In the genomic region with DNA sequence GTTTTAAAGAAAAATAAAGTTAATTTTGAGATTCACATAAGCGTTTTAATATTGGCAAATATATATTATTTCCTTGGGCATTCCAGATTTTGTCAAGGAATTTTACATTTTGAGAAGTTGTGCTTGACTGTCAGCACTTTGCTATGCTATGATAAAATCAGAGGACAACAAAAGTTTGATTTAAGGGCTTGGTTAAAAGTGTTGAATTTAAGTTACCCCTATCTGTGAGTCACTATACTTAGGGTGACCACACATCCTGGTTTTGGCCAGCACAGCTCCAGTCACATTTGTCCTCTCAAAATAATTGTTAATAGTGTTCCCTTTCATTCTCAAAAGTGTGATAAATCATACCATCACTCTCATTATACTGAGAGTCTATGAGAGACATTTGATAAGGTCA, we compare ENCODE assay signal across 30 cellular contexts. TPM values are rescaled to one million over a fixed set of nuclear protein-coding genes. Genes with fewer than 3 reads are reported as not detected.
A peak's percentile ranks its signal among the peaks of the same experiment; 100 is the strongest.
DNase-seq lines count a peak whose midpoint lies in the region; ATAC-seq, FAIRE-seq and TF ChIP-seq lines count a peak whose summit lies in the region.
"Had no signal": no experiment of that assay in that cellular context is flagged by ENCODE, and none has a peak within 500 bp of the region (broad histone marks: within the 10 kb centered on the region; RNA-seq: fewer than 3 reads in every experiment).

No MANE protein-coding gene starts in this region.

- no peaks in the 10 kb centered on the region for H3K27me3 ChIP-seq in K562 (ENCODE audit: control insufficient read depth in 2 of 2, insufficient read depth in 2 of 2, low read length in 2 of 2)
- H3K27me3 ChIP-seq in smooth muscle cell (ENCODE audit: low read depth): no peaks in the 10 kb centered on the region
- H3K27me3 ChIP-seq: cardiac muscle cell, left lung, MG63, pancreas, stomach had no signal

- no peak overlapping the region for H3K9ac ChIP-seq in K562 (ENCODE audit: insufficient read depth in 1 of 2, low read depth in 2 of 2, low read length in 2 of 2)
- H3K9ac ChIP-seq in smooth muscle cell (ENCODE audit: low read depth): no peak overlapping the region

- TF ChIP-seq RAD21 in K562 (CRISPR knock-in tag; conservative IDR thresholded peaks at IDR 0.05 in 1 of 2, IDR thresholded peaks at IDR 0.05 in 1 of 2): no peak

- no peak overlapping the region for H3K27ac ChIP-seq in K562 (ENCODE audit: extremely low read depth, low read depth, low read length)
- no peak overlapping the region for H3K27ac ChIP-seq in smooth muscle cell (ENCODE audit: low read depth)
- H3K27ac ChIP-seq: cardiac muscle cell, left lung, pancreas, stomach had no signal

- H2AFZ ChIP-seq in K562 (ENCODE audit: low read depth, low read length): no peak overlapping the region
- no peak overlapping the region for H2AFZ ChIP-seq in smooth muscle cell (ENCODE audit: low read depth)

- H3K9me3 ChIP-seq in K562 (replicated peaks; ENCODE audit: control insufficient read depth, insufficient read depth, low read depth, low read length): no peaks in the 10 kb centered on the region
- H3K9me3 ChIP-seq in smooth muscle cell (replicated peaks; ENCODE audit: low read depth): no peaks in the 10 kb centered on the region
- H3K9me3 ChIP-seq: left lung, MG63, pancreas, stomach had no signal

- TF ChIP-seq CTCF in K562 (IDR thresholded peaks at IDR 0.05 in 2 of 3, conservative IDR thresholded peaks at IDR 0.05 in 1 of 3; ENCODE audit: insufficient read depth in 2 of 3, low read depth in 1 of 3, low read length in 3 of 3) (no peak), smooth muscle cell (IDR thresholded peaks at IDR 0.05; ENCODE audit: borderline replicate concordance, insufficient read depth, poor library complexity, severe bottlenecking) (no peak)

- no peak for FAIRE-seq in K562 (lab: Jason Lieb, UNC)
- FAIRE-seq: islet of Langerhans, pancreas had no signal

- WGBS in K562 (ENCODE audit: insufficient coverage, low coverage, missing lambda C conversion rate): 0% methylated on average over 1 of the region's 1 CpG
- WGBS in smooth muscle cell (ENCODE audit: low lambda C conversion rate): 85% methylated on average over 1 of the region's 1 CpG

- H3K36me3 ChIP-seq in K562 (ENCODE audit: control insufficient read depth, insufficient read depth, low read length) (no peaks in the 10 kb centered on the region), smooth muscle cell (ENCODE audit: low read depth) (no peaks in the 10 kb centered on the region)
- H3K36me3 ChIP-seq: cardiac muscle cell, left lung, MG63, pancreas, stomach had no signal

- no peak overlapping the region for H3K4me3 ChIP-seq in K562
- H3K4me3 ChIP-seq in smooth muscle cell: no peak overlapping the region
- H3K4me3 ChIP-seq: cardiac muscle cell, left lung, MG63, pancreas, stomach had no signal

- H4K20me1 ChIP-seq in K562 (replicated peaks; ENCODE audit: control insufficient read depth, insufficient read depth, low read length) (no peaks in the 10 kb centered on the region), smooth muscle cell (ENCODE audit: low read depth) (peaks cover 5% of the 10 kb centered on the region)

- ATAC-seq in K562: no peak
- ATAC-seq: effector memory CD8-positive, alpha-beta T cell; left lung; pancreas had no signal

- TF ChIP-seq POLR2A in K562 (conservative IDR thresholded peaks at IDR 0.05): no peak

- TF ChIP-seq EP300 in K562 (IDR thresholded peaks at IDR 0.05; ENCODE audit: low read length): no peak

- H3K79me2 ChIP-seq in K562 (ENCODE audit: control insufficient read depth, insufficient read depth, low read length) (no peaks in the 10 kb centered on the region), smooth muscle cell (ENCODE audit: low read depth) (no peaks in the 10 kb centered on the region)

- peaks cover 0 to 32% of the 10 kb centered on the region in 2 experiments; a peak in 2 of 5 replicates for H3K4me1 ChIP-seq in K562 (replicated peaks in 1 of 2; ENCODE audit: control insufficient read depth in 2 of 2, insufficient read depth in 2 of 2, low read length in 2 of 2)
- H3K4me1 ChIP-seq in smooth muscle cell (ENCODE audit: low read depth): peaks cover 15% of the 10 kb centered on the region

- no peak overlapping the region for H3K4me2 ChIP-seq in K562 (ENCODE audit: insufficient read depth, low read length)
- peak overlapping the region; percentile 6 for H3K4me2 ChIP-seq in smooth muscle cell

- BruUV-seq in K562 (replicated peaks; lab: Mats Ljungman, UMichigan): no TSS peak

- peaks cover 9% of the 10 kb centered on the region for H3F3A ChIP-seq in smooth muscle cell (ENCODE audit: low read depth)

- in situ Hi-C loops in K562 (cut with MboI): no loop called here

- DNase-seq in ELR (ENCODE audit: low read depth): peak; percentile 66
- peak; percentile 69 for DNase-seq in M059J (ENCODE audit: low read depth)
- no peak for DNase-seq in K562 (ENCODE audit: extremely low read depth in 1 of 4, low spot score in 3 of 4)
- DNase-seq in smooth muscle cell (lab: John Stamatoyannopoulos, UW; ENCODE audit: unreplicated experiment): no peak
- DNase-seq in occipital lobe (lab: John Stamatoyannopoulos, UW): no peak
- DNase-seq in NOMO-1 treated with dmso at 0.1 percent for 144 hours (lab: John Stamatoyannopoulos, UW; ENCODE audit: unreplicated experiment): no peak
- no peak for DNase-seq in GM03348 (ENCODE audit: low spot score)
- DNase-seq: activated CD4-positive, CD25-positive, alpha-beta regulatory T cell; activated gamma-delta T cell treated with Interleukin-2 at 50 U/mL for 16 hours; activated naive CD8-positive, alpha-beta T cell treated with anti-CD3 and anti-CD28 coated beads, Interleukin-2, amount 10 ng/mL, durations not matched to agents 7 days and 5 days; activated T-cell treated with anti-CD3 and anti-CD28 coated beads, Interleukin-2, amount 50 U/mL, for 24 hours; aorta; DMS79 treated with DMSO at 0.1 percent for 48 hours; effector memory CD8-positive, alpha-beta T cell; erythroblast; head of caudate nucleus; left lung; mesenchymal stem cell; MG63; NCI-H1105; NCI-H187 treated with DMSO at 0.1 percent for 48 hours; NCI-H2171; NCI-H510A; pancreas; stimulated activated CD4-positive, alpha-beta T cell treated with anti-CD3 and anti-CD28 coated beads, Interleukin-2, amount 100 ng/mL, for 24 hours; stimulated activated CD8-positive, alpha-beta memory T cell treated with anti-CD3 and anti-CD28 coated beads, Interleukin-4, amount 100 ng/mL, for 48 hours; stomach had no signal

- POLR2A ChIA-PET in K562 (lab: Yijun Ruan, JAX): interaction anchor here (1.0 kb wide), 1 partner anchor 11 kb away, joined by 3 read pairs; no protein-coding TSS in a partner anchor

- H3K9me1 ChIP-seq in K562 (ENCODE audit: control insufficient read depth, insufficient read depth, low read length): no peaks in the 10 kb centered on the region

- CTCF ChIA-PET in K562 (lab: Yijun Ruan, JAX; ENCODE audit: low intra/inter-chr PET ratio): no interaction called here

- intact Hi-C loops in K562 (cut with micrococcal nuclease): no loop called here

TF ChIP-seq in K562, 482 proteins besides CTCF, POLR2A, EP300 and RAD21 (continues in another document):
- TF ChIP-seq, protein P1, sequence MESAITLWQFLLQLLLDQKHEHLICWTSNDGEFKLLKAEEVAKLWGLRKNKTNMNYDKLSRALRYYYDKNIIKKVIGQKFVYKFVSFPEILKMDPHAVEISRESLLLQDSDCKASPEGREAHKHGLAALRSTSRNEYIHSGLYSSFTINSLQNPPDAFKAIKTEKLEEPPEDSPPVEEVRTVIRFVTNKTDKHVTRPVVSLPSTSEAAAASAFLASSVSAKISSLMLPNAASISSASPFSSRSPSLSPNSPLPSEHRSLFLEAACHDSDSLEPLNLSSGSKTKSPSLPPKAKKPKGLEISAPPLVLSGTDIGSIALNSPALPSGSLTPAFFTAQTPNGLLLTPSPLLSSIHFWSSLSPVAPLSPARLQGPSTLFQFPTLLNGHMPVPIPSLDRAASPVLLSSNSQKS (CRISPR knock-in tag; IDR thresholded peaks at IDR 0.05): no peak
- TF ChIP-seq ZNF354B (CRISPR knock-in tag; IDR thresholded peaks at IDR 0.05) (no peak), KLF6 (CRISPR knock-in tag; IDR thresholded peaks at IDR 0.05; ENCODE audit: borderline replicate concordance) (no peak)

RNA-seq across cellular contexts. Expression of a gene that starts 34.2 kb away (rescaled TPM):
- total RNA-seq in M059J (2014; rRNA removed; shearing (Covaris generic)): 4.1 and 7.6 TPM in 2 replicates
- total RNA-seq in K562 (2011; cell fraction: chromatin; rRNA removed; ENCODE audit: low replicate concordance): 130 and 187 TPM in 2 replicates
- total RNA-seq in K562 (2011; cell fraction: nucleolus; rRNA removed): 41.4 and 51.2 TPM in 2 replicates
- total RNA-seq in K562 (2011; cell fraction: nucleoplasm; rRNA removed): 79.8 and 105 TPM in 2 replicates
- 11.9 and 16.0 TPM in 2 replicates for total RNA-seq in K562 (2014; rRNA removed)
- 25.2 and 32.8 TPM in 2 replicates for total RNA-seq in K562 (2014; rRNA removed; fragmentation: Illumina TruSeq; extraction: Trizol)
- total RNA-seq in K562 (2015; rRNA removed; fragmentation: Illumina TruSeq; extraction: Trizol): 24.9 and 28.4 TPM in 2 replicates
- total RNA-seq in K562 (2021): 25.0 and 32.3 TPM in 2 replicates
- 3.2 and 17.9 TPM in 2 replicates for polyA plus RNA-seq in K562 (2011; rRNA removed)
- 1.3 and 6.8 TPM in 2 replicates for polyA plus RNA-seq in K562 (2011; cell fraction: cytosol; rRNA removed)
- 3.0 and 17.5 TPM in 2 replicates for polyA plus RNA-seq in K562 (2011; cell fraction: nucleus; rRNA removed)
- polyA plus RNA-seq in K562 (2012): 18.0 and 29.8 TPM in 2 replicates
- 23.9 and 24.4 TPM in 2 replicates for polyA plus RNA-seq in K562 (2014; fragmentation: Illumina TruSeq; extraction: Trizol)
- polyA plus RNA-seq in K562 (2014; fragmentation: Nextera tagmentation; extraction: Ambion mirVana): 10 to 100 TPM in 1 of 2 experiments, 1 to 10 TPM in 1; 10.0 to 10.5 TPM
- 15.0 and 17.0 TPM in 2 replicates for polyA plus RNA-seq in K562 (2014; rRNA removed)
- 11.4 and 62.0 TPM in 2 replicates for polyA minus RNA-seq in K562 (2011; rRNA and poly(A)+ RNA removed)
- polyA minus RNA-seq in K562 (2011; cell fraction: cytosol; rRNA and poly(A)+ RNA removed): 3.7 and 14.5 TPM in 2 replicates
- polyA minus RNA-seq in K562 (2011; cell fraction: nucleus; rRNA and poly(A)+ RNA removed): 15.2 and 44.4 TPM in 2 replicates
- 85.5 and 86.4 TPM in 2 replicates for total RNA-seq in smooth muscle cell
- 28.2 and 41.2 TPM in 2 replicates for polyA plus RNA-seq in smooth muscle cell
- total RNA-seq in occipital lobe: 260 TPM
- polyA plus RNA-seq: CD14-positive monocyte had no signal

Comparison
In these comparisons a context has a peak if more than half of its experiments do, and no peak if none do; other contexts are left out.
1. DNase-seq: peak in ELR (single experiment) and M059J (single experiment); none in K562 (0 of 4), smooth muscle cell (single experiment), occipital lobe (single experiment), NOMO-1 treated with dmso at 0.1 percent for 144 hours (single experiment) and GM03348 (single experiment).